8 cellular contexts compared by ENCODE assay signal in the genomic region with DNA sequence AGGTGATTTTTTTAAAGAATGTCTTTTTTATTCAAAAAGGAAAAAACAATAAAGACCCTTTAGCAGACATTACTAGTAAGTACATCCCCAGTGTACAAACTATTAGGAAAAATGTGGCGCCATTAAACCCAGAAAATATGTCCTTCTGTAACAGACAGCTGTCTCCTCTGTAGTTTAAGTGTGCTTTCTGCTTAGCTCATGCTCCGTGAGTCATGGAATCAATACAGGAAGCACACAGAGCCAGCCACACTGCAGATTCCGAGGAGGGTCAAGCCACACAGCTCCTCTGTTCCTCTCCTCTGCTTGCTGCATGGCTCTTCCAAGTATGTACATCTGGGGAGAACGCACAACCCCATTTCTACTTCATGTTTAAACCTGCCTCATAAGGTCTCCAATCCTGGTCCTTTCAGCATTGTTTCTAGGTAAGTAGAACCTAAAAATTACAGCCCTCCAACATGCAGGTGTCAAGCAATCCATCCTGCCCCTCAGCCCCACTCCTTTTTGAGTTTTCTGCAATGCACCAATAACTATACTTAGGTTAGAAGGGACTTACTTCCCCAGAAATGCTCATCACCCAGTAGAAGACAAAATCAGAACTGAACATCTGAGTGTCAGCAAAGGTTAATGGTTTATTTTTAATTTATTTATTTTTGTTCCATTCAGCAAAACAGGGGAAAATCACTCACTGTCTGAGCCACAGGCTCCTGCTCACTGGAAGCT. TPM values are rescaled to one million over a fixed set of nuclear protein-coding genes. Genes with fewer than 3 reads are reported as not detected.
DNase-seq lines count a peak whose midpoint lies in the region; ATAC-seq and TF ChIP-seq lines count a peak whose summit lies in the region.

No MANE protein-coding gene starts in this region.

- H4K20me1 ChIP-seq in BLaER1 treated with 17β-estradiol and CSF1 and Interleukin-3, amounts not matched to agents 10 nM and 100 nM: peaks cover 0 to 12% (median 0%) of the 10 kb centered on the region in 11 experiments; a peak in 2 of 22 replicates

- ATAC-seq in RWPE2 (ENCODE audit: low read depth) (peak; percentile 94), GM18505 (IDR thresholded peaks at IDR 0.05; ENCODE audit: unreplicated experiment) (no peak), HG02759 (IDR thresholded peaks at IDR 0.05; ENCODE audit: unreplicated experiment) (no peak)

- no peak overlapping the region for H3K4me3 ChIP-seq in BLaER1 treated with 17β-estradiol and CSF1 and Interleukin-3, amounts not matched to agents 10 nM and 100 nM
- no peak overlapping the region for H3K4me3 ChIP-seq in RWPE2 (ENCODE audit: severe bottlenecking)
- H3K4me3 ChIP-seq in choroid plexus epithelial cell (ENCODE audit: low read depth, low read length): peak overlapping the region; percentile 43
- peak overlapping the region in 2 of 3 donors; percentile 34 to 36 for H3K4me3 ChIP-seq in liver (ENCODE audit: low read depth in 1 of 3, low read length in 3 of 3)
- H3K4me3 ChIP-seq in subcutaneous abdominal adipose tissue (ENCODE audit: low read depth in 1 of 5, low read length in 5 of 5): peak overlapping the region; percentile 54 to 66 (median 61)

- H3K27me3 ChIP-seq in BLaER1 treated with 17β-estradiol and CSF1 and Interleukin-3, amounts not matched to agents 10 nM and 100 nM: no peaks in the 10 kb centered on the region
- H3K27me3 ChIP-seq in RWPE2 (ENCODE audit: insufficient read depth, poor library complexity, severe bottlenecking): no peaks in the 10 kb centered on the region
- no peaks in the 10 kb centered on the region for H3K27me3 ChIP-seq in liver (ENCODE audit: control insufficient read depth in 4 of 4, insufficient read depth in 4 of 4, low read length in 3 of 4)
- no peaks in the 10 kb centered on the region for H3K27me3 ChIP-seq in subcutaneous abdominal adipose tissue (ENCODE audit: control insufficient read depth in 5 of 5, insufficient read depth in 4 of 5, low read length in 5 of 5)

- TF ChIP-seq RAD21 in liver (IDR thresholded peaks at IDR 0.05): peak in 1 of 2 donors; percentile 39

- H3K9ac ChIP-seq in BLaER1 treated with 17β-estradiol and CSF1 and Interleukin-3, amounts not matched to agents 10 nM and 100 nM: peak overlapping the region in 4 of 11 experiments; percentile 18 to 59 (median 33); a peak in 6 of 22 replicates
- H3K9ac ChIP-seq in liver (ENCODE audit: low read depth in 1 of 2, low read length in 2 of 2) (peak overlapping the region in 1 of 2 donors; percentile 60), subcutaneous abdominal adipose tissue (ENCODE audit: low read length in 5 of 5) (peak overlapping the region in 4 of 5 donors; percentile 17 to 69 (median 50))

- peaks cover 4 to 38% (median 19%) of the 10 kb centered on the region in 10 experiments; a peak in 16 of 20 replicates for H3K4me1 ChIP-seq in BLaER1 treated with 17β-estradiol and CSF1 and Interleukin-3, amounts not matched to agents 10 nM and 100 nM
- H3K4me1 ChIP-seq in RWPE2 (ENCODE audit: insufficient read depth, poor library complexity, severe bottlenecking) (peaks cover 23% of the 10 kb centered on the region), liver (ENCODE audit: control insufficient read depth in 4 of 4, insufficient read depth in 4 of 4, low read length in 3 of 4) (peaks cover 21 to 71% (median 58%) of the 10 kb centered on the region in 4 donors), subcutaneous abdominal adipose tissue (ENCODE audit: control insufficient read depth in 5 of 5, insufficient read depth in 5 of 5, low read length in 5 of 5) (peaks cover 2 to 49% (median 44%) of the 10 kb centered on the region in 5 donors)

- WGBS in liver: 24% methylated on average over 4 of the region's 4 CpGs

- peak overlapping the region in 7 of 11 experiments; percentile 24 to 75 (median 65); a peak in 13 of 22 replicates for H3K4me2 ChIP-seq in BLaER1 treated with 17β-estradiol and CSF1 and Interleukin-3, amounts not matched to agents 10 nM and 100 nM

- H3K27ac ChIP-seq in BLaER1 treated with 17β-estradiol and CSF1 and Interleukin-3, amounts not matched to agents 10 nM and 100 nM: peak overlapping the region in 8 of 11 experiments; percentile 17 to 82 (median 52); a peak in 13 of 22 replicates
- H3K27ac ChIP-seq in RWPE2 (ENCODE audit: poor library complexity, severe bottlenecking) (peak overlapping the region; percentile 65), liver (ENCODE audit: low read depth in 1 of 2, low read length in 2 of 2) (peak overlapping the region; percentile 78 to 83), subcutaneous abdominal adipose tissue (ENCODE audit: low read depth, low read length) (peak overlapping the region; percentile 73)

- H3K9me3 ChIP-seq in BLaER1 treated with 17β-estradiol and CSF1 and Interleukin-3, amounts not matched to agents 10 nM and 100 nM (replicated peaks in 1 of 11): peaks cover 0 to 3% (median 0%) of the 10 kb centered on the region in 11 experiments; a peak in 2 of 22 replicates
- H3K9me3 ChIP-seq in RWPE2 (ENCODE audit: severe bottlenecking) (no peaks in the 10 kb centered on the region), liver (ENCODE audit: control insufficient read depth in 4 of 4, low read length in 3 of 4) (no peaks in the 10 kb centered on the region), subcutaneous abdominal adipose tissue (ENCODE audit: control insufficient read depth in 5 of 5, low read length in 5 of 5) (no peaks in the 10 kb centered on the region)

- no peak for TF ChIP-seq CTCF in RWPE2 (IDR thresholded peaks at IDR 0.05; ENCODE audit: poor library complexity, severe bottlenecking)
- no peak for TF ChIP-seq CTCF in choroid plexus epithelial cell (conservative IDR thresholded peaks at IDR 0.05; ENCODE audit: low read depth, low read length)
- TF ChIP-seq CTCF in liver (IDR thresholded peaks at IDR 0.05; ENCODE audit: low read depth, low read length, missing input control): no peak

- H3K36me3 ChIP-seq in BLaER1 treated with 17β-estradiol and CSF1 and Interleukin-3, amounts not matched to agents 10 nM and 100 nM: peaks cover 0 to 18% (median 0%) of the 10 kb centered on the region in 11 experiments; a peak in 2 of 22 replicates
- H3K36me3 ChIP-seq in RWPE2 (ENCODE audit: low read depth) (peaks cover 11% of the 10 kb centered on the region; the same call in 1 of the 2 replicates), liver (ENCODE audit: control insufficient read depth in 4 of 4, insufficient read depth in 3 of 4, low read depth in 1 of 4, low read length in 3 of 4) (no peaks in the 10 kb centered on the region), subcutaneous abdominal adipose tissue (ENCODE audit: control insufficient read depth in 5 of 5, insufficient read depth in 5 of 5, low read length in 5 of 5) (peaks cover 0 to 2% (median 0%) of the 10 kb centered on the region in 5 donors)

- TF ChIP-seq POLR2A in GM18505 (IDR thresholded peaks at IDR 0.05; ENCODE audit: borderline replicate concordance, extremely low read depth, insufficient read depth, insufficient read length): no peak

- DNase-seq in HuH-7 (ENCODE audit: low spot score) (peak; percentile 53), RWPE2 (ENCODE audit: low spot score) (no peak), choroid plexus epithelial cell (ENCODE audit: low read depth) (peak; percentile 92)

TF ChIP-seq in liver, 16 proteins besides CTCF, POLR2A, EP300 and RAD21 (continues in another document):
- no peak for TF ChIP-seq NR2F2 (IDR thresholded peaks at IDR 0.05)
- peak; percentile 14 for TF ChIP-seq MAX (IDR thresholded peaks at IDR 0.05)
- TF ChIP-seq GABPA (IDR thresholded peaks at IDR 0.05 in 1 of 2, conservative IDR thresholded peaks at IDR 0.05 in 1 of 2): no peak
- peak; percentile 24 to 35 for TF ChIP-seq RXRA (IDR thresholded peaks at IDR 0.05)
- TF ChIP-seq TAF1 (conservative IDR thresholded peaks at IDR 0.05): no peak
- TF ChIP-seq HNF4A (conservative IDR thresholded peaks at IDR 0.05): no peak
- no peak for TF ChIP-seq FOXA2 (IDR thresholded peaks at IDR 0.05)
- TF ChIP-seq ATF3 (IDR thresholded peaks at IDR 0.05): peak; percentile 45
- TF ChIP-seq EGR1 (IDR thresholded peaks at IDR 0.05; ENCODE audit: low read depth in 2 of 2): no peak
- TF ChIP-seq REST (IDR thresholded peaks at IDR 0.05): no peak

RNA-seq across cellular contexts. Expression of gene ACVR1, which starts 37.5 kb away (rescaled TPM):
- 10 to 100 TPM in 1 of 2 donors, 1 to 10 TPM in 1; 9.3 to 20.4 TPM for total RNA-seq in liver
- polyA plus RNA-seq in liver: 1 to 10 TPM; 6.2 to 7.7 TPM

Comparison
In these comparisons a context has a peak if more than half of its experiments do, and no peak if none do; other contexts are left out.
1. H3K4me3 ChIP-seq: peak in choroid plexus epithelial cell (single experiment), liver (2 of 3) and subcutaneous abdominal adipose tissue (5 of 5); none in BLaER1 treated with 17β-estradiol and CSF1 and Interleukin-3, amounts not matched to agents 10 nM and 100 nM (0 of 10) and RWPE2 (single experiment).
2. Peak in every context shown above with its lines, with median percentiles within 50 percentile points of each other: H3K27ac ChIP-seq.